In genomic region chr6:90412538-90413369, GRCh38 we compare ENCODE assay signal across 17 cellular contexts.
DNase-seq lines count a peak whose midpoint lies in the region; ATAC-seq, FAIRE-seq and TF ChIP-seq lines count a peak whose summit lies in the region.
"Had no signal": no experiment of that assay in that cellular context is flagged by ENCODE, and none has a peak within 500 bp of the region (broad histone marks: within the 10 kb centered on the region; RNA-seq: fewer than 3 reads in every experiment).

No MANE protein-coding gene starts in this region.

- H4K20me1 ChIP-seq in Loucy (ENCODE audit: insufficient read depth, low read length, poor library complexity, severe bottlenecking): no peaks in the 10 kb centered on the region
- no peaks in the 10 kb centered on the region for H4K20me1 ChIP-seq in astrocyte (ENCODE audit: insufficient read depth, low read length)
- no peaks in the 10 kb centered on the region for H4K20me1 ChIP-seq in mammary epithelial cell (ENCODE audit: insufficient read depth, low read length)

- H3K79me2 ChIP-seq in Loucy (ENCODE audit: insufficient read depth, low read length) (no peaks in the 10 kb centered on the region), astrocyte (ENCODE audit: insufficient read depth, low read length) (no peaks in the 10 kb centered on the region), mammary epithelial cell (ENCODE audit: insufficient read depth, low read length) (no peaks in the 10 kb centered on the region)
- H3K79me2 ChIP-seq: parathyroid adenoma had no signal

- H2BK5ac ChIP-seq in neuronal stem cell (ENCODE audit: low read length): no peak overlapping the region

- no peak for TF ChIP-seq CTCF in Loucy (conservative IDR thresholded peaks at IDR 0.05; ENCODE audit: low read length)
- TF ChIP-seq CTCF in astrocyte (IDR thresholded peaks at IDR 0.05; ENCODE audit: insufficient read depth, low read depth, low read length): no peak
- TF ChIP-seq CTCF in mammary epithelial cell (conservative IDR thresholded peaks at IDR 0.05 in 1 of 2, IDR thresholded peaks at IDR 0.05 in 1 of 2; ENCODE audit: extremely low read depth in 1 of 2, insufficient read depth in 1 of 2, low read depth in 1 of 2, low read length in 2 of 2): no peak

- no peak overlapping the region for H2BK15ac ChIP-seq in neuronal stem cell (ENCODE audit: low read length)

- no TSS peak for BruUV-seq in mammary epithelial cell (replicated peaks; lab: Mats Ljungman, UMichigan)

- FAIRE-seq in astrocyte (lab: Jason Lieb, UNC): no peak
- FAIRE-seq: colon, D721Med, kidney, small intestine had no signal

- ATAC-seq in HG03196 (IDR thresholded peaks at IDR 0.05; ENCODE audit: unreplicated experiment) (no peak), HG03175 (IDR thresholded peaks at IDR 0.05; ENCODE audit: unreplicated experiment) (no peak)

- H3K9me2 ChIP-seq in Loucy (replicated peaks; ENCODE audit: low read depth, low read length): no peaks in the 10 kb centered on the region

- H3K4me2 ChIP-seq in Loucy (ENCODE audit: low read depth, low read length, poor library complexity, severe bottlenecking) (peak overlapping the region; percentile 81), astrocyte (ENCODE audit: low read length) (peak overlapping the region; percentile 83), neuronal stem cell (ENCODE audit: insufficient read depth, low read length, poor library complexity, severe bottlenecking) (no peak overlapping the region), mammary epithelial cell (ENCODE audit: insufficient read depth, low read depth, low read length) (no peak overlapping the region)

- H4K8ac ChIP-seq in neuronal stem cell (ENCODE audit: low read depth, low read length): no peak overlapping the region

- no peak overlapping the region for H4K91ac ChIP-seq in neuronal stem cell (ENCODE audit: low read depth, low read length, poor library complexity)

- H3K9ac ChIP-seq in Loucy (ENCODE audit: low read depth, low read length, poor library complexity, severe bottlenecking) (peak overlapping the region; percentile 58), astrocyte (ENCODE audit: low read length) (no peak overlapping the region), neuronal stem cell (ENCODE audit: low read depth, low read length, poor library complexity) (no peak overlapping the region), mammary epithelial cell (ENCODE audit: insufficient read depth, low read length) (no peak overlapping the region)
- H3K9ac ChIP-seq: parathyroid adenoma had no signal

- no peak overlapping the region for H2AK5ac ChIP-seq in neuronal stem cell (ENCODE audit: low read depth, low read length)

- H2AFZ ChIP-seq in Loucy (ENCODE audit: low read length) (no peak overlapping the region), astrocyte (ENCODE audit: low read depth, low read length) (peak overlapping the region; percentile 68), neuronal stem cell (ENCODE audit: low read length) (no peak overlapping the region), mammary epithelial cell (ENCODE audit: low read depth, low read length) (no peak overlapping the region)

- H3K4me3 Mint-ChIP-seq in activated CD4-positive, alpha-beta T cell treated with anti-CD3 and anti-CD28 coated beads, Interleukin-2, amount 10 ng/mL, durations not matched to agents 7 days and 5 days: no peak overlapping the region
- no peak overlapping the region for H3K4me3 Mint-ChIP-seq in astrocyte (ENCODE audit: unreplicated experiment)

- H3K4ac ChIP-seq in neuronal stem cell (ENCODE audit: low read length): no peak overlapping the region

- H3K79me1 ChIP-seq in neuronal stem cell (ENCODE audit: low read depth, low read length): no peaks in the 10 kb centered on the region

- DNase-seq in activated CD4-positive, alpha-beta T cell treated with anti-CD3 and anti-CD28 coated beads, Interleukin-2, amount 10 ng/mL, durations not matched to agents 7 days and 5 days: no peak
- no peak for DNase-seq in activated CD4-positive, alpha-beta T cell treated with anti-CD3 and anti-CD28 coated beads for 1 hour
- DNase-seq in astrocyte (ENCODE audit: low read depth) (no peak), neuronal stem cell (ENCODE audit: low spot score) (no peak), mammary epithelial cell (no peak)
- DNase-seq: KG1, Peyer's patch, small intestine had no signal

- peaks cover 65% of the 10 kb centered on the region for H3K4me1 Mint-ChIP-seq in activated CD4-positive, alpha-beta T cell treated with anti-CD3 and anti-CD28 coated beads, Interleukin-2, amount 10 ng/mL, durations not matched to agents 7 days and 5 days
- H3K4me1 Mint-ChIP-seq in astrocyte (ENCODE audit: low read depth, unreplicated experiment): peaks cover 15% of the 10 kb centered on the region

- POLR2A ChIA-PET in activated CD4-positive, alpha-beta T cell treated with anti-CD3 and anti-CD28 coated beads, Interleukin-2, amount 10 ng/mL, durations not matched to agents 7 days and 5 days (lab: Charles Lee): interaction anchor here (1.1 kb wide), 1 partner anchor 12 kb away, joined by 5 read pairs; no protein-coding TSS in a partner anchor

- H3F3A ChIP-seq in Loucy (ENCODE audit: low read depth): peaks cover 7% of the 10 kb centered on the region

- H3K23ac ChIP-seq in neuronal stem cell (ENCODE audit: low read depth, low read length, poor library complexity): no peak overlapping the region

- peak overlapping the region; percentile 63 for H3K27ac Mint-ChIP-seq in activated CD4-positive, alpha-beta T cell treated with anti-CD3 and anti-CD28 coated beads, Interleukin-2, amount 10 ng/mL, durations not matched to agents 7 days and 5 days
- peak overlapping the region; percentile 28 for H3K27ac Mint-ChIP-seq in astrocyte (ENCODE audit: unreplicated experiment)

- H3K9me3 ChIP-seq in Loucy (ENCODE audit: insufficient read depth, low read depth, low read length): no peaks in the 10 kb centered on the region
- H3K9me3 ChIP-seq in astrocyte (ENCODE audit: insufficient read depth, low read depth, low read length): no peaks in the 10 kb centered on the region
- no peaks in the 10 kb centered on the region for H3K9me3 ChIP-seq in neuronal stem cell (replicated peaks in 1 of 2; ENCODE audit: control insufficient read depth in 2 of 2, insufficient read depth in 1 of 2, low read depth in 1 of 2, low read length in 2 of 2)
- no peaks in the 10 kb centered on the region for H3K9me3 ChIP-seq in mammary epithelial cell (replicated peaks; ENCODE audit: insufficient read depth, low read length)
- H3K9me3 ChIP-seq: HAP-1, Peyer's patch had no signal

- H3K14ac ChIP-seq in neuronal stem cell (ENCODE audit: low read length): no peak overlapping the region

- intact Hi-C loops in mammary epithelial cell (cut with micrococcal nuclease): no loop called here

- in situ Hi-C loops in mammary epithelial cell (cut with MboI; ENCODE audit: low sequenced_read_pairs in 2 of 2): no loop called here

- H3K4me3 ChIP-seq in Loucy (ENCODE audit: low read length, poor library complexity, severe bottlenecking) (peak overlapping the region; percentile 58), astrocyte (ENCODE audit: insufficient read depth, low read depth, low read length) (no peak overlapping the region), neuronal stem cell (ENCODE audit: low read length in 2 of 2) (no peak overlapping the region), mammary epithelial cell (replicated peaks in 1 of 3; ENCODE audit: insufficient read depth in 1 of 3, low read depth in 2 of 3, low read length in 3 of 3) (no peak overlapping the region)
- H3K4me3 ChIP-seq: HAP-1 had no signal

- H3K36me3 ChIP-seq in Loucy (ENCODE audit: insufficient read depth, low read length): no peaks in the 10 kb centered on the region
- no peaks in the 10 kb centered on the region for H3K36me3 ChIP-seq in astrocyte (ENCODE audit: insufficient read depth, low read length)
- H3K36me3 ChIP-seq in neuronal stem cell (replicated peaks in 1 of 2; ENCODE audit: control insufficient read depth in 2 of 2, insufficient read depth in 2 of 2, low read length in 2 of 2): no peaks in the 10 kb centered on the region
- no peaks in the 10 kb centered on the region for H3K36me3 ChIP-seq in mammary epithelial cell (ENCODE audit: insufficient read depth, low read length)
- H3K36me3 ChIP-seq: HAP-1, Peyer's patch had no signal

- no peaks in the 10 kb centered on the region for H3K9me3 Mint-ChIP-seq in activated CD4-positive, alpha-beta T cell treated with anti-CD3 and anti-CD28 coated beads, Interleukin-2, amount 10 ng/mL, durations not matched to agents 7 days and 5 days
- peaks cover 2% of the 10 kb centered on the region for H3K9me3 Mint-ChIP-seq in astrocyte (ENCODE audit: unreplicated experiment)

- H3K27me3 Mint-ChIP-seq in activated CD4-positive, alpha-beta T cell treated with anti-CD3 and anti-CD28 coated beads, Interleukin-2, amount 10 ng/mL, durations not matched to agents 7 days and 5 days: peaks cover 2% of the 10 kb centered on the region
- H3K27me3 Mint-ChIP-seq in astrocyte (ENCODE audit: low read depth, unreplicated experiment): peaks cover 4% of the 10 kb centered on the region

- no CpG with 5 or more reads among the region's 3 CpGs for WGBS in neuronal stem cell (ENCODE audit: extremely low coverage in 2 of 2, insufficient read length in 2 of 2, insufficient replicate concordance in 1 of 2), 2 donors
- WGBS in mammary epithelial cell (ENCODE audit: low coverage, missing lambda C conversion rate): 0% methylated on average over 1 of the region's 3 CpGs

- no peak overlapping the region for H2BK12ac ChIP-seq in neuronal stem cell (ENCODE audit: low read length)

- H3K27me3 ChIP-seq in Loucy (ENCODE audit: insufficient read depth, low read length, poor library complexity, severe bottlenecking) (no peaks in the 10 kb centered on the region), astrocyte (ENCODE audit: insufficient read depth, low read length) (no peaks in the 10 kb centered on the region), neuronal stem cell (ENCODE audit: control insufficient read depth in 3 of 3, insufficient read depth in 3 of 3, low read depth in 1 of 3, low read length in 3 of 3) (peaks cover 0 to 24% (median 0%) of the 10 kb centered on the region in 3 experiments), mammary epithelial cell (ENCODE audit: insufficient read depth, low read length) (no peaks in the 10 kb centered on the region)
- H3K27me3 ChIP-seq: Peyer's patch had no signal

- peaks cover 48% of the 10 kb centered on the region for H3K4me1 ChIP-seq in Loucy (ENCODE audit: insufficient read depth, low read length, poor library complexity, severe bottlenecking)
- peaks cover 20% of the 10 kb centered on the region for H3K4me1 ChIP-seq in astrocyte (ENCODE audit: insufficient read depth, low read length)
- peaks cover 7 to 8% of the 10 kb centered on the region in 2 donors for H3K4me1 ChIP-seq in neuronal stem cell (ENCODE audit: control insufficient read depth in 2 of 2, insufficient read depth in 1 of 2, low read depth in 1 of 2, low read length in 2 of 2)
- peaks cover 16% of the 10 kb centered on the region for H3K4me1 ChIP-seq in mammary epithelial cell (ENCODE audit: insufficient read depth, low read length)
- H3K4me1 ChIP-seq: HAP-1 had no signal

- H3K18ac ChIP-seq in neuronal stem cell (ENCODE audit: low read length): peak overlapping the region; percentile 1

- H3K36me3 Mint-ChIP-seq in activated CD4-positive, alpha-beta T cell treated with anti-CD3 and anti-CD28 coated beads, Interleukin-2, amount 10 ng/mL, durations not matched to agents 7 days and 5 days (ENCODE audit: low read depth): peaks cover 8% of the 10 kb centered on the region
- H3K36me3 Mint-ChIP-seq in astrocyte (ENCODE audit: low read depth, unreplicated experiment): no peaks in the 10 kb centered on the region
- H3K36me3 Mint-ChIP-seq: mesothelial cell of epicardium had no signal

- H3K27ac ChIP-seq in astrocyte (ENCODE audit: low read depth, low read length) (no peak overlapping the region), neuronal stem cell (replicated peaks; ENCODE audit: low read length) (no peak overlapping the region), mammary epithelial cell (ENCODE audit: insufficient read depth, low read depth, low read length) (no peak overlapping the region)
- H3K27ac ChIP-seq: parathyroid adenoma had no signal

- dilution Hi-C loops in mammary epithelial cell (cut with HindIII; ENCODE audit: low sequenced_read_pairs): no loop called here

- H2BK120ac ChIP-seq in neuronal stem cell (ENCODE audit: low read depth, low read length): no peak overlapping the region

- CTCF ChIA-PET in activated CD4-positive, alpha-beta T cell treated with anti-CD3 and anti-CD28 coated beads, Interleukin-2, amount 10 ng/mL, durations not matched to agents 7 days and 5 days (lab: Charles Lee): interaction anchor here (0.7 to 8.4 kb wide), 9 partner anchors 11 to 184 kb away, joined by 3 to 64 read pairs (median 10); no protein-coding TSS in a partner anchor
- CTCF ChIA-PET in mammary epithelial cell (lab: Charles Lee; ENCODE audit: low non-redundant PET): interaction anchor here (1.0 kb wide), 1 partner anchor 249 kb away, joined by 4 read pairs; no protein-coding TSS in a partner anchor

Comparison
In these comparisons a context has a peak if more than half of its experiments do, and no peak if none do; other contexts are left out.
1. H3K4me2 ChIP-seq: peak in Loucy (single experiment) and astrocyte (single experiment); none in neuronal stem cell (single experiment) and mammary epithelial cell (single experiment).